Comparison of ENCODE assay signal across 8 cellular contexts in genomic region chr3:197737749-197738462, GRCh38. TPM values are rescaled to one million over a fixed set of nuclear protein-coding genes. Genes with fewer than 3 reads are reported as not detected.
DNase-seq lines count a peak whose midpoint lies in the region; ATAC-seq and TF ChIP-seq lines count a peak whose summit lies in the region.

No MANE protein-coding gene starts in this region.

- in situ Hi-C loops in astrocyte of the cerebellum (cut with HindIII; ENCODE audit: low sequenced_read_pairs), result no loop called here

- H3K18ac ChIP-seq in mesendoderm (ENCODE audit: low read length), result no peak overlapping the region

- H3K27me3 ChIP-seq in left ventricle myocardium inferior (ENCODE audit: low read depth), result no peaks in the 10 kb centered on the region
- H3K27me3 ChIP-seq in mesendoderm (ENCODE audit: insufficient read depth, low read length, poor library complexity), result no peaks in the 10 kb centered on the region

- intact Hi-C loops in left ventricle myocardium inferior (cut with micrococcal nuclease) (no loop called here), left ventricle myocardium superior (cut with micrococcal nuclease) (no loop called here), mucosa of descending colon (cut with DNase I, micrococcal nuclease) (no loop called here)

- peak overlapping the region; percentile 83 for H3K4me3 ChIP-seq in left ventricle myocardium inferior
- peak overlapping the region; percentile 85 for H3K4me3 ChIP-seq in astrocyte of the cerebellum (ENCODE audit: low read depth, low read length)
- H3K4me3 ChIP-seq in mesendoderm (ENCODE audit: low read length), result no peak overlapping the region
- no peak overlapping the region for H3K4me3 ChIP-seq in mucosa of descending colon

- H2BK15ac ChIP-seq in mesendoderm (replicated peaks; ENCODE audit: low read depth), result no peak overlapping the region

- H3K4ac ChIP-seq in mesendoderm (ENCODE audit: low read depth, low read length), result no peak overlapping the region

- peak overlapping the region; percentile 85 for H3K9ac ChIP-seq in mesendoderm (ENCODE audit: low read length)

- H4K8ac ChIP-seq in mesendoderm (ENCODE audit: low read depth, low read length), result no peak overlapping the region

- WGBS in mesendoderm (ENCODE audit: extremely low coverage, insufficient coverage, low lambda C conversion rate), result no CpG with 5 or more reads among the region's 11 CpGs

- no peaks in the 10 kb centered on the region for H3K79me2 ChIP-seq in mesendoderm (ENCODE audit: control insufficient read depth, insufficient read depth, low read length)

- H3K9me3 ChIP-seq in left ventricle myocardium inferior (replicated peaks), result no peaks in the 10 kb centered on the region
- H3K9me3 ChIP-seq in mucosa of descending colon, result no peaks in the 10 kb centered on the region

- DNase-seq in left ventricle myocardium inferior, result no peak
- no peak for DNase-seq in left ventricle myocardium superior
- no peak for DNase-seq in astrocyte of the cerebellum (ENCODE audit: low read depth)
- no peak for DNase-seq in mesendoderm
- DNase-seq in mucosa of descending colon, result no peak
- no peak for DNase-seq in midbrain (lab: John Stamatoyannopoulos, UW)
- DNase-seq in nucleus accumbens (lab: John Stamatoyannopoulos, UW), result no peak

- H3K4me2 ChIP-seq in mesendoderm (ENCODE audit: low read length), result peak overlapping the region; percentile 99

- peak overlapping the region; percentile 86 for H3K27ac ChIP-seq in left ventricle myocardium inferior (replicated peaks)
- H3K27ac ChIP-seq in mesendoderm (ENCODE audit: low read depth, low read length), result no peak overlapping the region

- H3K79me1 ChIP-seq in mesendoderm (ENCODE audit: low read length), result peaks cover 2% of the 10 kb centered on the region

- H2BK120ac ChIP-seq in mesendoderm (ENCODE audit: low read depth, low read length), result no peak overlapping the region

- TF ChIP-seq CTCF in left ventricle myocardium inferior (IDR thresholded peaks at IDR 0.05; ENCODE audit: borderline replicate concordance), result no peak
- TF ChIP-seq CTCF in astrocyte of the cerebellum (IDR thresholded peaks at IDR 0.05; ENCODE audit: low read depth, low read length, missing control alignments), result no peak
- no peak for TF ChIP-seq CTCF in mucosa of descending colon (IDR thresholded peaks at IDR 0.05)

- no peak overlapping the region for H2AK5ac ChIP-seq in mesendoderm (ENCODE audit: low read length)

- H3K23ac ChIP-seq in mesendoderm (ENCODE audit: low read length), result no peak overlapping the region

- H3K36me3 ChIP-seq in left ventricle myocardium inferior (no peaks in the 10 kb centered on the region), mesendoderm (ENCODE audit: control insufficient read depth, insufficient read depth, low read length) (no peaks in the 10 kb centered on the region), mucosa of descending colon (ENCODE audit: low read depth) (no peaks in the 10 kb centered on the region)

- peaks cover 25% of the 10 kb centered on the region for H3K4me1 ChIP-seq in left ventricle myocardium inferior
- peaks cover 2% of the 10 kb centered on the region for H3K4me1 ChIP-seq in mesendoderm (ENCODE audit: control insufficient read depth, low read depth, low read length)
- H3K4me1 ChIP-seq in mucosa of descending colon (ENCODE audit: low read depth), result peaks cover 9% of the 10 kb centered on the region

- no peak for ATAC-seq in left ventricle myocardium superior
- ATAC-seq in mucosa of descending colon, result no peak
- no peak for ATAC-seq in HG03354 (IDR thresholded peaks at IDR 0.05; ENCODE audit: poor library complexity, severe bottlenecking, unreplicated experiment)

- H2BK5ac ChIP-seq in mesendoderm (ENCODE audit: low read length), result no peak overlapping the region

- H4K5ac ChIP-seq in mesendoderm (ENCODE audit: low read length), result no peak overlapping the region

- H3K56ac ChIP-seq in mesendoderm (ENCODE audit: low read length), result peak overlapping the region; percentile 93

RNA-seq across cellular contexts. Expression of gene RUBCN, which starts 1.2 kb away (rescaled TPM):
- total RNA-seq in left ventricle myocardium inferior, result 23.3 TPM
- 17.8 TPM for total RNA-seq in left ventricle myocardium superior
- polyA plus RNA-seq in mesendoderm (2013, experiment 1 of 2), result 10.8 TPM
- polyA plus RNA-seq in mesendoderm (2013, experiment 2 of 2), result 11.2 TPM
- 10 to 100 TPM; 18.8 to 27.6 (median 23.5) TPM for total RNA-seq in mucosa of descending colon

RNA-seq across cellular contexts. Expression of gene FYTTD1, which starts 11.8 kb away (rescaled TPM):
- total RNA-seq in left ventricle myocardium inferior, result 78.7 TPM
- total RNA-seq in left ventricle myocardium superior, result 71.8 TPM
- 38.0 TPM for polyA plus RNA-seq in mesendoderm (2013, experiment 1 of 2)
- 38.1 TPM for polyA plus RNA-seq in mesendoderm (2013, experiment 2 of 2)
- total RNA-seq in mucosa of descending colon, result 10 to 100 TPM; 25.1 to 67.2 (median 30.6) TPM

RNA-seq across cellular contexts. Expression of gene LRCH3, which starts 53.1 kb away (rescaled TPM):
- total RNA-seq in left ventricle myocardium inferior (25.8 TPM), left ventricle myocardium superior (19.8 TPM), mucosa of descending colon (10 to 100 TPM; 33.3 to 57.6 (median 46.0) TPM)
- polyA plus RNA-seq in mesendoderm (2013, experiment 1 of 2), result 28.3 TPM
- 26.8 TPM for polyA plus RNA-seq in mesendoderm (2013, experiment 2 of 2)

Comparison
In these comparisons a context has a peak if more than half of its experiments do, and no peak if none do; other contexts are left out.
1. H3K4me3 ChIP-seq: peak in left ventricle myocardium inferior (single experiment) and astrocyte of the cerebellum (single experiment); none in mesendoderm (single experiment) and mucosa of descending colon (single experiment).